ENCODE assay signal across 8 cellular contexts in the genomic region with DNA sequence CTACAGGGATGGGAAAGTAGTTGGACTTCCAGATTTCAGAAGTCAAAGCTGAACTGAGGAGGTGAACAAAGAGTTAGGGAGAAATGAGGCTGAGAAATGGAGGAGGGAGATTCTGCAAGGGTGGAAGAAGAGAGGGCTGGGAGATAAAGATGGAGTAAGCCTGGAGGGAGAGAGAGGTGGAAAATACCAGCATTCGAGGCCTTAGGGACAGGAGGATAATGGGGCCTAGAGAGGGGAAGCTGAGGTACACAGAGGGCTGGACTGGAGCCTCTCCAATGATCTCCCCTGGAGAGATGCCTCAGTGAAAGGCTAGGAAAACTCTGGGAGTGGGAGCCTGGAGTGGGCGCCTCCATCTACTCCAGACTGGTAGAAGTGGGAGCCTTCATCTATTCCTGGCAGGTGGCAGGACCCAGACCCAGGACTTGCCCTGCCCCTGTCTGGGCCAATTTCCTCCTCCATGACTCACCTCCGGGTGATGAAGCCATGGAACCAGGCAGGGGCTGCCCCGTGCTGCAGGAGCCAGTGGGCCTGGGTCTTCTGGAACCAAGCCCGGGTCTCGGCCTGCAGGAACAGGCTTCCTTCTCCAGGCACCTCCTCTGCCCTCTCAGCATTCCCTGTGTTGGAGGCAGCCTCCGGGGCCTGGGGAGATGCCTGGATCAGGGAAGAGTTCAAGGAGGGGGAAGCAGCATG. TPM values are rescaled to one million over a fixed set of nuclear protein-coding genes. Genes with fewer than 3 reads are reported as not detected.
A peak's percentile ranks its signal among the peaks of the same experiment; 100 is the strongest.
DNase-seq lines count a peak whose midpoint lies in the region; ATAC-seq and TF ChIP-seq lines count a peak whose summit lies in the region.

No MANE protein-coding gene starts in this region.

- no peaks in the 10 kb centered on the region for H3K9me3 Mint-ChIP-seq in memory B cell

- H3K36me3 ChIP-seq in adrenal gland (replicated peaks in 1 of 2) (no peaks in the 10 kb centered on the region), upper lobe of left lung (no peaks in the 10 kb centered on the region)

- H3K4me3 ChIP-seq in adrenal gland (no peak overlapping the region), upper lobe of left lung (peak overlapping the region in 2 of 4 donors; percentile 50 to 53)

- H3K27me3 ChIP-seq in adrenal gland (no peaks in the 10 kb centered on the region), upper lobe of left lung (no peaks in the 10 kb centered on the region)

- peaks cover 17% of the 10 kb centered on the region for H3K4me1 Mint-ChIP-seq in memory B cell

- H3K9me3 ChIP-seq in adrenal gland (replicated peaks in 1 of 3) (no peaks in the 10 kb centered on the region), upper lobe of left lung (no peaks in the 10 kb centered on the region)

- DNase-seq in NK-92 treated with Interleukin-12 subunit alpha and Interleukin-12 subunit beta, amount 100 ng/mL, for 24 hours (lab: John Stamatoyannopoulos, UW): peak; percentile 25
- no peak for DNase-seq in NK-92 (lab: John Stamatoyannopoulos, UW; ENCODE audit: unreplicated experiment)
- no peak for DNase-seq in adrenal gland
- DNase-seq in memory B cell (ENCODE audit: low spot score in 2 of 2): no peak
- peak in 1 of 2 donors; percentile 60 for DNase-seq in upper lobe of left lung
- DNase-seq in globus pallidus (ENCODE audit: low spot score): no peak
- DNase-seq in NCI-H1105 treated with DMSO at 0.1 percent for 48 hours (lab: John Stamatoyannopoulos, UW): no peak

- peak overlapping the region in 3 of 5 donors; percentile 29 to 82 (median 81) for H3K27ac ChIP-seq in adrenal gland
- peak overlapping the region in 3 of 4 donors; percentile 71 to 86 (median 81) for H3K27ac ChIP-seq in upper lobe of left lung

- H3K27ac Mint-ChIP-seq in memory B cell: no peak overlapping the region

- H3K27me3 Mint-ChIP-seq in memory B cell: peaks cover 3% of the 10 kb centered on the region

- TF ChIP-seq POLR2A in adrenal gland (IDR thresholded peaks at IDR 0.05): no peak
- TF ChIP-seq POLR2A in upper lobe of left lung (IDR thresholded peaks at IDR 0.05): no peak

- 60 to 90% (median 80%) methylated on average over 3 to 7 of the region's 7 CpGs for WGBS in adrenal gland, 4 donors
- 76 to 78% methylated on average over 5 to 6 of the region's 7 CpGs for WGBS in upper lobe of left lung, 2 donors

- H3K4me3 Mint-ChIP-seq in memory B cell: peak overlapping the region; percentile 85

- no peak for TF ChIP-seq EP300 in upper lobe of left lung (IDR thresholded peaks at IDR 0.05)

- no peak for TF ChIP-seq CTCF in adrenal gland (IDR thresholded peaks at IDR 0.05)
- no peak for TF ChIP-seq CTCF in upper lobe of left lung (IDR thresholded peaks at IDR 0.05)

- peaks cover 12 to 22% of the 10 kb centered on the region in 2 donors for H3K4me1 ChIP-seq in adrenal gland (replicated peaks in 1 of 2)
- peaks cover 13 to 20% (median 18%) of the 10 kb centered on the region in 4 donors for H3K4me1 ChIP-seq in upper lobe of left lung

- no peak for ATAC-seq in memory B cell (ENCODE audit: low read depth)
- ATAC-seq in upper lobe of left lung (ENCODE audit: low FRiP score in 2 of 2): peak in 1 of 2 donors; percentile 3
- ATAC-seq in GM18498 (IDR thresholded peaks at IDR 0.05; ENCODE audit: unreplicated experiment): no peak

- no peaks in the 10 kb centered on the region for H3K36me3 Mint-ChIP-seq in memory B cell

- intact Hi-C loops in adrenal gland (cut with DNase I): no loop called here

RNA-seq across cellular contexts. Expression of a gene that starts 1.9 kb away (rescaled TPM):
- total RNA-seq in adrenal gland (1 to 10 TPM in 5 of 8 donors, under 1 TPM in 2, not detected in 1; 0.61 to 4.8 (median 2.2) TPM), upper lobe of left lung (1 to 10 TPM; 2.3 to 8.4 (median 5.0) TPM)
- 1 to 10 TPM in 1 of 3 donors, under 1 TPM in 2; 0.40 to 3.9 (median 0.91) TPM for polyA plus RNA-seq in adrenal gland

RNA-seq across cellular contexts. Expression of a gene that starts 44.2 kb away (rescaled TPM):
- total RNA-seq in adrenal gland (1 to 10 TPM in 1 of 8 donors, under 1 TPM in 5, not detected in 2; 0.04 to 1.3 (median 0.25) TPM), upper lobe of left lung (under 1 TPM in 2 of 6 donors, not detected in 4; 0.03 to 0.22 TPM)
- 1 to 10 TPM in 2 of 3 donors, under 1 TPM in 1; 0.22 to 8.7 (median 1.5) TPM for polyA plus RNA-seq in adrenal gland

RNA-seq across cellular contexts. Expression of a gene that starts 45.9 kb away (rescaled TPM):
- total RNA-seq in adrenal gland (10 to 100 TPM in 1 of 8 donors, 1 to 10 TPM in 2, under 1 TPM in 4, not detected in 1; 0.26 to 11.2 (median 0.78) TPM), upper lobe of left lung (1 to 10 TPM in 3 of 6 donors, under 1 TPM in 1, not detected in 2; 0.30 to 1.4 (median 1.2) TPM)
- 10 to 100 TPM in 2 of 3 donors, 1 to 10 TPM in 1; 1.1 to 22.6 (median 13.6) TPM for polyA plus RNA-seq in adrenal gland

RNA-seq across cellular contexts. Expression of a gene that starts 47.4 kb away (rescaled TPM):
- total RNA-seq in adrenal gland: 10 to 100 TPM; 42.4 to 77.5 (median 57.2) TPM
- polyA plus RNA-seq in adrenal gland: 100 to 1,000 TPM in 1 of 3 donors, 10 to 100 TPM in 2; 63.4 to 137 (median 67.6) TPM
- 10 to 100 TPM; 36.5 to 52.4 (median 40.8) TPM for total RNA-seq in upper lobe of left lung
